1 cellular context compared by ENCODE assay signal in genomic region chr3:123809597-123809996, GRCh38.
TF ChIP-seq lines count a peak whose summit lies in the region.

No MANE protein-coding gene starts in this region.

TF ChIP-seq in endothelial cell of umbilical vein, 7 proteins besides CTCF, POLR2A, EP300 and RAD21:
- no peak for TF ChIP-seq MAX (IDR thresholded peaks at IDR 0.05; ENCODE audit: insufficient read depth, insufficient read length)
- TF ChIP-seq FOS (IDR thresholded peaks at IDR 0.05; ENCODE audit: borderline replicate concordance, insufficient read depth, low read length), result peak; percentile 44
- no peak for TF ChIP-seq GATA2 (IDR thresholded peaks at IDR 0.05; ENCODE audit: insufficient read depth, insufficient read length, low read depth, low read length)
- TF ChIP-seq POLR2AphosphoS5 (IDR thresholded peaks at IDR 0.05; ENCODE audit: insufficient read depth, low read depth, low read length), result peak; percentile 74
- TF ChIP-seq EZH2 (IDR thresholded peaks at IDR 0.05; ENCODE audit: borderline replicate concordance, low read depth, low read length, severe bottlenecking), result no peak
- TF ChIP-seq JUN (IDR thresholded peaks at IDR 0.05; ENCODE audit: borderline replicate concordance, insufficient read depth, insufficient read length, low read depth), result no peak
- no peak for TF ChIP-seq MYC (IDR thresholded peaks at IDR 0.05; ENCODE audit: low read depth, low read length)
